Comparison of ENCODE assay signal across 11 cellular contexts in genomic region chr1:236516929-236517704, GRCh38. TPM values are rescaled to one million over a fixed set of nuclear protein-coding genes. Genes with fewer than 3 reads are reported as not detected.
DNase-seq lines count a peak whose midpoint lies in the region; ATAC-seq, FAIRE-seq and TF ChIP-seq lines count a peak whose summit lies in the region.
"Had no signal": no experiment of that assay in that cellular context is flagged by ENCODE, and none has a peak within 500 bp of the region (broad histone marks: within the 10 kb centered on the region; RNA-seq: fewer than 3 reads in every experiment).

No MANE protein-coding gene starts in this region.

- ATAC-seq in WTC11 (peak; percentile 60; the same call in 1 of the 2 replicates), foreskin keratinocyte (peak; percentile 83), HG03520 (IDR thresholded peaks at IDR 0.05; ENCODE audit: unreplicated experiment) (no peak), HG02623 (IDR thresholded peaks at IDR 0.05; ENCODE audit: unreplicated experiment) (no peak)

- H3K9me3 Mint-ChIP-seq in WTC11, result no peaks in the 10 kb centered on the region

- no peak overlapping the region for H3K27ac ChIP-seq in GM23248
- H3K27ac ChIP-seq in foreskin keratinocyte, result peak overlapping the region; percentile 10

- no peak overlapping the region; the same call in 1 of the 2 replicates for H3K4me3 Mint-ChIP-seq in WTC11

- H4K20me1 ChIP-seq in GM23248 (ENCODE audit: insufficient read depth), result no peaks in the 10 kb centered on the region

- H3K27ac Mint-ChIP-seq in WTC11, result peak overlapping the region; percentile 54

- POLR2A ChIA-PET in AG04449 (lab: Yijun Ruan, JAX) (interaction anchor here (0.6 to 1.4 kb wide), 3 partner anchors 14 to 278 kb away, joined by 3 to 5 read pairs (median 3); partner anchors contain the start of genes HEATR1 and MTR), WTC11 (lab: Charles Lee) (no interaction called here)

- H3K9ac ChIP-seq in GM23248, result no peak overlapping the region

- FAIRE-seq in GM12892 (lab: Jason Lieb, UNC), result no peak
- FAIRE-seq: GM18507 had no signal

- peaks cover 16% of the 10 kb centered on the region for H3K4me1 Mint-ChIP-seq in WTC11

- H2AFZ ChIP-seq in GM23248, result no peak overlapping the region; the same call in 1 of the 2 replicates

- no peak overlapping the region for H3K4me3 ChIP-seq in AG04449 (ENCODE audit: low read depth, low read length)
- no peak overlapping the region for H3K4me3 ChIP-seq in GM23248

- peaks cover 6% of the 10 kb centered on the region for H3K27me3 Mint-ChIP-seq in WTC11 (ENCODE audit: low read depth)

- no peaks in the 10 kb centered on the region for H3K9me3 ChIP-seq in GM23248 (ENCODE audit: low read depth)

- peaks cover 8% of the 10 kb centered on the region for H3K4me1 ChIP-seq in GM23248 (ENCODE audit: insufficient read depth)
- H3K4me1 ChIP-seq in foreskin keratinocyte, result peaks cover 12% of the 10 kb centered on the region

- WGBS in GM23248 (ENCODE audit: low coverage in 1 of 2, low lambda C conversion rate in 2 of 2, missing lambda C conversion rate in 2 of 2), 2 experiments, result 27 to 29% methylated on average over 8 of the region's 8 CpGs

- no peaks in the 10 kb centered on the region for H3K9me2 ChIP-seq in GM23248 (ENCODE audit: insufficient read depth)

- in situ Hi-C loops in GM23248 (cut with MboI), result no loop called here

- H3K36me3 Mint-ChIP-seq in WTC11, result no peaks in the 10 kb centered on the region

- no peaks in the 10 kb centered on the region for H3K79me2 ChIP-seq in GM23248 (ENCODE audit: insufficient read depth)

- CTCF ChIA-PET in AG04449 (lab: Yijun Ruan, JAX) (interaction anchor here (0.9 kb wide), 1 partner anchor 412 kb away, joined by 3 read pairs; no protein-coding TSS in a partner anchor), WTC11 (lab: Charles Lee) (interaction anchor here (0.6 to 2.4 kb wide), 5 partner anchors 11 to 65 kb away, joined by 3 to 9 read pairs (median 5); no protein-coding TSS in a partner anchor)

- H3K36me3 ChIP-seq in GM23248 (ENCODE audit: low read depth), result no peaks in the 10 kb centered on the region

- H3F3A ChIP-seq in GM23248 (ENCODE audit: insufficient read depth), result no peaks in the 10 kb centered on the region

- TF ChIP-seq CTCF in AG04449 (IDR thresholded peaks at IDR 0.05; ENCODE audit: insufficient read depth, low read length, missing control alignments) (no peak), WTC11 (IDR thresholded peaks at IDR 0.05) (no peak), foreskin keratinocyte (conservative IDR thresholded peaks at IDR 0.05) (no peak)

- no peak for TF ChIP-seq POLR2A in GM12892 (IDR thresholded peaks at IDR 0.05; ENCODE audit: low read depth, low read length)

- H3K4me2 ChIP-seq in GM23248 (ENCODE audit: unreplicated experiment), result peak overlapping the region; percentile 23

- H3K27me3 ChIP-seq in GM23248 (replicated peaks; ENCODE audit: insufficient read depth) (no peaks in the 10 kb centered on the region), foreskin keratinocyte (no peaks in the 10 kb centered on the region)

- peak; percentile 77 for DNase-seq in AG04449 (ENCODE audit: low read depth, low spot score)
- peak; percentile 64 for DNase-seq in GM23248
- DNase-seq in WTC11 (ENCODE audit: low spot score), result no peak
- peak; percentile 80 for DNase-seq in foreskin keratinocyte
- no peak for DNase-seq in GM12892 (ENCODE audit: insufficient read length)
- no peak for DNase-seq in NAMALWA (ENCODE audit: low spot score)
- DNase-seq: glutamatergic neuron, NCI-H524 had no signal

TF ChIP-seq in WTC11, 78 proteins besides CTCF, POLR2A, EP300 and RAD21:
- no peak for TF ChIP-seq PRRX2 (CRISPR knock-in tag; IDR thresholded peaks at IDR 0.05)
- no peak for TF ChIP-seq GABPB1 (CRISPR knock-in tag; IDR thresholded peaks at IDR 0.05)
- TF ChIP-seq ZNF317 (CRISPR knock-in tag; IDR thresholded peaks at IDR 0.05; ENCODE audit: borderline replicate concordance, low read depth), result no peak
- TF ChIP-seq ZNF232 (CRISPR knock-in tag; IDR thresholded peaks at IDR 0.05), result no peak
- TF ChIP-seq AFF4 (CRISPR knock-in tag; IDR thresholded peaks at IDR 0.05; ENCODE audit: borderline replicate concordance), result no peak
- no peak for TF ChIP-seq CREB1 (CRISPR knock-in tag; IDR thresholded peaks at IDR 0.05)
- TF ChIP-seq ZNF423 (CRISPR knock-in tag; IDR thresholded peaks at IDR 0.05), result no peak
- TF ChIP-seq ZBTB43 (CRISPR knock-in tag; IDR thresholded peaks at IDR 0.05), result no peak
- TF ChIP-seq JUN (CRISPR knock-in tag; IDR thresholded peaks at IDR 0.05), result no peak
- TF ChIP-seq ZMAT4 (CRISPR knock-in tag; IDR thresholded peaks at IDR 0.05), result no peak
- TF ChIP-seq ZNF263 (CRISPR knock-in tag; IDR thresholded peaks at IDR 0.05; ENCODE audit: low read depth), result no peak
- no peak for TF ChIP-seq HMGXB4 (CRISPR knock-in tag; IDR thresholded peaks at IDR 0.05)
- no peak for TF ChIP-seq TCF7 (CRISPR knock-in tag; IDR thresholded peaks at IDR 0.05; ENCODE audit: low read depth)
- no peak for TF ChIP-seq KAT7 (CRISPR knock-in tag; IDR thresholded peaks at IDR 0.05; ENCODE audit: borderline replicate concordance)

RNA-seq across cellular contexts. Expression of gene LGALS8, which starts 6.7 kb away (rescaled TPM):
- 62.1 and 68.6 TPM in 2 replicates for total RNA-seq in GM23248 (2014; rRNA removed; shearing (Covaris generic))
- polyA plus RNA-seq in GM23248 (2016; fragmentation: Nextera tagmentation; extraction: Ambion mirVana), result 43.3 and 46.2 TPM in 2 replicates
- total RNA-seq in WTC11 (2021), result 8.6 to 10.3 TPM (median 10.1 TPM) in 3 replicates
- total RNA-seq in foreskin keratinocyte, result 30.1 and 41.4 TPM in 2 replicates
- polyA plus RNA-seq in foreskin keratinocyte, result 13.9 and 33.2 TPM in 2 replicates
- 51.8 TPM for polyA plus RNA-seq in GM12892 (2012; ENCODE audit: missing spikeins)

Comparison
In these comparisons a context has a peak if more than half of its experiments do, and no peak if none do; other contexts are left out.
1. DNase-seq: peak in AG04449 (single experiment), GM23248 (single experiment) and foreskin keratinocyte (2 of 2); none in WTC11 (single experiment), GM12892 (single experiment) and NAMALWA (single experiment).
2. ATAC-seq: peak in WTC11 (single experiment) and foreskin keratinocyte (single experiment); none in HG03520 (single experiment) and HG02623 (single experiment).